1 cellular context compared by ENCODE assay signal in the genomic region with DNA sequence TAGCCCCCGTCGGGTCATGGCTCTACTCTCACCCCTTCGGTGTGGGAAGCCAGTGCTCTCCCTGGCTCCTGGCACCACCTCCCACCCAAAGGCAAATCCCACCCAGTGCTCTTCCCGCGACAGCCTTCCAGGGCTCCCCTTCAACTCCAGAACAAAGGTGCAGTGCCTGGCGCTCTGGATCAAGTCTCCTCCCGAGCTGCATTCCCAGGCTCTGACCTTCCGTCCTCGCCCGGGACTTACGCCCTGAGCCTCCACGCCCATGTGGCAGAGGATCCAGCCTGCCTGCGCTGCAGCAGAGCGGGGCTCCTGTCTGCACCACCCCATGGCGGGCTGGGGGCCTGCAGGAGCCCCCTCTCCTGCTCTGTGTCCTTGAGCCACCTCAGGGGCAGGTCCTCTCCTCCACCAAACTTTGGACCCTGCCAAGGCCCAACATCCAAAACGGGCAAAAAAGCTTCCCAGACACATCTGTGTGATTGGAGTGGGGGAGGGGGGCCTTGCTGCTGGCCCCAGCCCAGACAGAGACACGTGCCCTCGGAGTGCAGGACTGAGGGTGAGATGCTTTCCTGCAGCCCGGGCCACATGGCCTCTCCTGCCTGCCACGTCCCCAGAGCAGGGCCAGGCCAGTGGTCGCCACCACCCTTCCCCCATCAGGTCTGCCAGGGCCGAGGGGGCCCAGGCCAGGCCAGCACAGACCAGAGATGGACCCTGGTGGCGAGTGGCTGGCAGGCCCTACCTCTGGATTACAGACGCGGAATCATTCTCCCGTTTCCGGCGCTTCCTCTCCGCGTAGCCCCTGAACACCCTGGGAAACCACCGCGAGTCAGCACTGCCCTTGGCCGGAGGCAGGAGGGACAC.
TF ChIP-seq lines count a peak whose summit lies in the region.

No MANE protein-coding gene starts in this region.

TF ChIP-seq in HepG2, 621 proteins besides CTCF, POLR2A, EP300 and RAD21 (continued from another document and continues in another):
- TF ChIP-seq ZNF205 (CRISPR knock-in tag; IDR thresholded peaks at IDR 0.05) (peak; percentile 42; the same call in 1 of the 2 replicates), ZNF343 (CRISPR knock-in tag; IDR thresholded peaks at IDR 0.05) (peak; percentile 73; the same call in 1 of the 2 replicates), ZNF362 (CRISPR knock-in tag; IDR thresholded peaks at IDR 0.05; ENCODE audit: borderline replicate concordance) (peak; percentile 74), STAT6 (CRISPR knock-in tag; IDR thresholded peaks at IDR 0.05; ENCODE audit: borderline replicate concordance) (peak; percentile 75; the same call in 1 of the 2 replicates), ZNF3 (CRISPR knock-in tag; IDR thresholded peaks at IDR 0.05) (no peak), ZKSCAN8 (CRISPR knock-in tag; IDR thresholded peaks at IDR 0.05; ENCODE audit: borderline replicate concordance) (peak; percentile 44; the same call in 1 of the 2 replicates), ZBED4 (CRISPR knock-in tag; IDR thresholded peaks at IDR 0.05; ENCODE audit: borderline replicate concordance) (0 out of 2 replicates have a peak, but pooled peaks have one; percentile 54), HNF4G (IDR thresholded peaks at IDR 0.05; ENCODE audit: borderline replicate concordance, low read depth, low read length) (peak; percentile 76), HNF4G (CRISPR knock-in tag; IDR thresholded peaks at IDR 0.05; ENCODE audit: borderline replicate concordance, low read depth) (peak; percentile 72; the same call in 1 of the 2 replicates), RBAK (CRISPR knock-in tag; IDR thresholded peaks at IDR 0.05) (0 out of 2 replicates have a peak, but pooled peaks have one; percentile 37), GPN1 (CRISPR knock-in tag; IDR thresholded peaks at IDR 0.05; ENCODE audit: borderline replicate concordance) (no peak), ZNF839 (CRISPR knock-in tag; IDR thresholded peaks at IDR 0.05; ENCODE audit: borderline replicate concordance) (peak; percentile 79; the same call in 1 of the 2 replicates), MTA3 (CRISPR knock-in tag; IDR thresholded peaks at IDR 0.05) (no peak), ZNF775 (CRISPR knock-in tag; IDR thresholded peaks at IDR 0.05; ENCODE audit: borderline replicate concordance) (no peak), HINFP (CRISPR knock-in tag; IDR thresholded peaks at IDR 0.05; ENCODE audit: low read depth) (peak; percentile 81), SETDB1 (CRISPR knock-in tag; IDR thresholded peaks at IDR 0.05; ENCODE audit: borderline replicate concordance) (peak; percentile 85; the same call in 1 of the 2 replicates), REPIN1 (CRISPR knock-in tag; IDR thresholded peaks at IDR 0.05; ENCODE audit: borderline replicate concordance, low read depth) (peak; percentile 88), ARHGAP35 (CRISPR knock-in tag; IDR thresholded peaks at IDR 0.05; ENCODE audit: borderline replicate concordance) (peak; percentile 68; the same call in 1 of the 2 replicates), KLF6 (CRISPR knock-in tag; IDR thresholded peaks at IDR 0.05) (peak; percentile 89), RFX5 (IDR thresholded peaks at IDR 0.05; ENCODE audit: low read depth, low read length) (no peak), ZSCAN30 (CRISPR knock-in tag; IDR thresholded peaks at IDR 0.05) (peak; percentile 62; the same call in 1 of the 2 replicates), ZNF768 (CRISPR knock-in tag; IDR thresholded peaks at IDR 0.05) (peak; percentile 39; the same call in 1 of the 2 replicates), YY1 (IDR thresholded peaks at IDR 0.05; ENCODE audit: insufficient read depth, insufficient replicate concordance, low read depth, low read length) (no peak), SATB2 (CRISPR knock-in tag; IDR thresholded peaks at IDR 0.05) (no peak), FOSL2 (CRISPR knock-in tag; IDR thresholded peaks at IDR 0.05) (peak; percentile 58), ZNF549 (CRISPR knock-in tag; IDR thresholded peaks at IDR 0.05) (0 out of 2 replicates have a peak, but pooled peaks have one; percentile 22), SRSF4 (IDR thresholded peaks at IDR 0.05; ENCODE audit: low read depth, low read length, poor library complexity, severe bottlenecking) (no peak), ATAD3A (CRISPR knock-in tag; IDR thresholded peaks at IDR 0.05) (no peak), ATRX (CRISPR knock-in tag; IDR thresholded peaks at IDR 0.05; ENCODE audit: borderline replicate concordance) (0 out of 2 replicates have a peak, but pooled peaks have one; percentile 32), ZNF547 (CRISPR knock-in tag; IDR thresholded peaks at IDR 0.05) (peak; percentile 74; the same call in 1 of the 2 replicates), ZZZ3 (CRISPR knock-in tag; IDR thresholded peaks at IDR 0.05; ENCODE audit: borderline replicate concordance) (no peak), ZNF784 (CRISPR knock-in tag; IDR thresholded peaks at IDR 0.05; ENCODE audit: borderline replicate concordance) (no peak; the same call in 1 of the 2 replicates), ZNF510 (CRISPR knock-in tag; IDR thresholded peaks at IDR 0.05; ENCODE audit: low read depth) (0 out of 2 replicates have a peak, but pooled peaks have one; percentile 64), POLR2AphosphoS5 (IDR thresholded peaks at IDR 0.05; ENCODE audit: low read depth, low read length) (no peak)
- TF ChIP-seq, protein P1, sequence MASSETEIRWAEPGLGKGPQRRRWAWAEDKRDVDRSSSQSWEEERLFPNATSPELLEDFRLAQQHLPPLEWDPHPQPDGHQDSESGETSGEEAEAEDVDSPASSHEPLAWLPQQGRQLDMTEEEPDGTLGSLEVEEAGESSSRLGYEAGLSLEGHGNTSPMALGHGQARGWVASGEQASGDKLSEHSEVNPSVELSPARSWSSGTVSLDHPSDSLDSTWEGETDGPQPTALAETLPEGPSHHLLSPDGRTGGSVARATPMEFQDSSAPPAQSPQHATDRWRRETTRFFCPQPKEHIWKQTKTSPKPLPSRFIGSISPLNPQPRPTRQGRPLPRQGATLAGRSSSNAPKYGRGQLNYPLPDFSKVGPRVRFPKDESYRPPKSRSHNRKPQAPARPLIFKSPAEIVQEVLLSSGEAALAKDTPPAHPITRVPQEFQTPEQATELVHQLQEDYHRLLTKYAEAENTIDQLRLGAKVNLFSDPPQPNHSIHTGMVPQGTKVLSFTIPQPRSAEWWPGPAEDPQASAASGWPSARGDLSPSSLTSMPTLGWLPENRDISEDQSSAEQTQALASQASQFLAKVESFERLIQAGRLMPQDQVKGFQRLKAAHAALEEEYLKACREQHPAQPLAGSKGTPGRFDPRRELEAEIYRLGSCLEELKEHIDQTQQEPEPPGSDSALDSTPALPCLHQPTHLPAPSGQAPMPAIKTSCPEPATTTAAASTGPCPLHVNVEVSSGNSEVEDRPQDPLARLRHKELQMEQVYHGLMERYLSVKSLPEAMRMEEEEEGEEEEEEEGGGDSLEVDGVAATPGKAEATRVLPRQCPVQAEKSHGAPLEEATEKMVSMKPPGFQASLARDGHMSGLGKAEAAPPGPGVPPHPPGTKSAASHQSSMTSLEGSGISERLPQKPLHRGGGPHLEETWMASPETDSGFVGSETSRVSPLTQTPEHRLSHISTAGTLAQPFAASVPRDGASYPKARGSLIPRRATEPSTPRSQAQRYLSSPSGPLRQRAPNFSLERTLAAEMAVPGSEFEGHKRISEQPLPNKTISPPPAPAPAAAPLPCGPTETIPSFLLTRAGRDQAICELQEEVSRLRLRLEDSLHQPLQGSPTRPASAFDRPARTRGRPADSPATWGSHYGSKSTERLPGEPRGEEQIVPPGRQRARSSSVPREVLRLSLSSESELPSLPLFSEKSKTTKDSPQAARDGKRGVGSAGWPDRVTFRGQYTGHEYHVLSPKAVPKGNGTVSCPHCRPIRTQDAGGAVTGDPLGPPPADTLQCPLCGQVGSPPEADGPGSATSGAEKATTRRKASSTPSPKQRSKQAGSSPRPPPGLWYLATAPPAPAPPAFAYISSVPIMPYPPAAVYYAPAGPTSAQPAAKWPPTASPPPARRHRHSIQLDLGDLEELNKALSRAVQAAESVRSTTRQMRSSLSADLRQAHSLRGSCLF (CRISPR knock-in tag; IDR thresholded peaks at IDR 0.05; ENCODE audit: borderline replicate concordance): no peak
- TF ChIP-seq, protein P2, sequence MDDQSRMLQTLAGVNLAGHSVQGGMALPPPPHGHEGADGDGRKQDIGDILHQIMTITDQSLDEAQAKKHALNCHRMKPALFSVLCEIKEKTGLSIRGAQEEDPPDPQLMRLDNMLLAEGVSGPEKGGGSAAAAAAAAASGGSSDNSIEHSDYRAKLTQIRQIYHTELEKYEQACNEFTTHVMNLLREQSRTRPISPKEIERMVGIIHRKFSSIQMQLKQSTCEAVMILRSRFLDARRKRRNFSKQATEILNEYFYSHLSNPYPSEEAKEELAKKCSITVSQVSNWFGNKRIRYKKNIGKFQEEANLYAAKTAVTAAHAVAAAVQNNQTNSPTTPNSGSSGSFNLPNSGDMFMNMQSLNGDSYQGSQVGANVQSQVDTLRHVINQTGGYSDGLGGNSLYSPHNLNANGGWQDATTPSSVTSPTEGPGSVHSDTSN (CRISPR knock-in tag; IDR thresholded peaks at IDR 0.05; ENCODE audit: borderline replicate concordance): no peak
